Comparison of ENCODE assay signal across 5 cellular contexts in genomic region chr10:767794-768193, GRCh38.
"Had no signal": no experiment of that assay in that cellular context is flagged by ENCODE, and none has a peak within 500 bp of the region (broad histone marks: within the 10 kb centered on the region; RNA-seq: fewer than 3 reads in every experiment).

No MANE protein-coding gene starts in this region.

- DNase-seq: IMR-90, KBM-7 had no signal

- H3K36me3 Mint-ChIP-seq: IgD-negative memory B cell had no signal

- H3K27ac Mint-ChIP-seq: IgD-negative memory B cell had no signal

- H3K27ac ChIP-seq: HL-60 had no signal

- H3K4me3 Mint-ChIP-seq: IgD-negative memory B cell had no signal

- H3K4me3 ChIP-seq: K562 had no signal
